ENCODE assay signal across 19 cellular contexts in genomic region chr4:25361253-25361652, GRCh38.
"Had no signal": no experiment of that assay in that cellular context is flagged by ENCODE, and none has a peak within 500 bp of the region (broad histone marks: within the 10 kb centered on the region; RNA-seq: fewer than 3 reads in every experiment).

No MANE protein-coding gene starts in this region.

- ATAC-seq: foreskin keratinocyte; left cardiac atrium; mucosa of descending colon; naive thymus-derived CD8-positive, alpha-beta T cell; stimulated activated naive B cell treated with anti-CD40 and anti-IgM and Interleukin-4, amounts not matched to agents 10 μg/mL and 1 μg/mL and 100 μg/mL, for 72 hours; stimulated activated naive CD8-positive, alpha-beta T cell treated with anti-CD3 and anti-CD28 coated beads, Interleukin-15, amount 100 ng/mL, for 72 hours had no signal

- DNase-seq: effector CD4-positive, alpha-beta T cell; endodermal cell; foreskin keratinocyte; kidney; left cardiac atrium; mammary epithelial cell; mucosa of descending colon; naive thymus-derived CD8-positive, alpha-beta T cell; posterior cingulate gyrus; sigmoid colon; stimulated activated CD4-positive, alpha-beta T cell treated with anti-CD3 and anti-CD28 coated beads, Interleukin-2, amount 100 ng/mL, for 24 hours; stimulated activated CD4-positive, alpha-beta T cell treated with anti-CD3 and anti-CD28 coated beads, Interleukin-4, amount 100 ng/mL, for 4 hours; stimulated activated naive B cell treated with anti-CD40 and anti-IgM and Interleukin-4, amounts not matched to agents 10 μg/mL and 1 μg/mL and 100 μg/mL, for 72 hours; stimulated activated naive CD8-positive, alpha-beta T cell treated with anti-CD3 and anti-CD28 coated beads, Interleukin-15, amount 100 ng/mL, for 72 hours; testis had no signal

- H3K4me3 ChIP-seq: coronary artery, mucosa of descending colon, right atrium auricular region, sigmoid colon, skin epidermis, testis, tibial nerve had no signal

- H3K4me1 Mint-ChIP-seq: naive thymus-derived CD8-positive, alpha-beta T cell; stimulated activated naive B cell treated with anti-CD40 and anti-IgM and Interleukin-4, amounts not matched to agents 10 μg/mL and 1 μg/mL and 100 μg/mL, for 72 hours; stimulated activated naive CD8-positive, alpha-beta T cell treated with anti-CD3 and anti-CD28 coated beads, Interleukin-15, amount 100 ng/mL, for 72 hours had no signal

- H3K27me3 Mint-ChIP-seq: naive thymus-derived CD8-positive, alpha-beta T cell; stimulated activated naive B cell treated with anti-CD40 and anti-IgM and Interleukin-4, amounts not matched to agents 10 μg/mL and 1 μg/mL and 100 μg/mL, for 72 hours; stimulated activated naive CD8-positive, alpha-beta T cell treated with anti-CD3 and anti-CD28 coated beads, Interleukin-15, amount 100 ng/mL, for 72 hours had no signal

- H3K4me1 ChIP-seq: foreskin keratinocyte, right atrium auricular region, sigmoid colon, testis, tibial nerve had no signal

- H3K36me3 ChIP-seq: right atrium auricular region had no signal

- H3K4me3 Mint-ChIP-seq: endodermal cell; naive thymus-derived CD8-positive, alpha-beta T cell; stimulated activated naive B cell treated with anti-CD40 and anti-IgM and Interleukin-4, amounts not matched to agents 10 μg/mL and 1 μg/mL and 100 μg/mL, for 72 hours; stimulated activated naive CD8-positive, alpha-beta T cell treated with anti-CD3 and anti-CD28 coated beads, Interleukin-15, amount 100 ng/mL, for 72 hours had no signal

- H3K9me3 ChIP-seq: mucosa of descending colon, right atrium auricular region, sigmoid colon, testis, tibial nerve had no signal

- H3K27ac ChIP-seq: coronary artery, foreskin keratinocyte, right atrium auricular region, sigmoid colon, skin epidermis, testis, tibial nerve had no signal

- H3K27ac Mint-ChIP-seq: endodermal cell; naive thymus-derived CD8-positive, alpha-beta T cell; stimulated activated naive B cell treated with anti-CD40 and anti-IgM and Interleukin-4, amounts not matched to agents 10 μg/mL and 1 μg/mL and 100 μg/mL, for 72 hours; stimulated activated naive CD8-positive, alpha-beta T cell treated with anti-CD3 and anti-CD28 coated beads, Interleukin-15, amount 100 ng/mL, for 72 hours had no signal

- H3K27me3 ChIP-seq: foreskin keratinocyte, right atrium auricular region, sigmoid colon, testis, tibial nerve had no signal
